In genomic region chr6:87623248-87623647, GRCh38 we compare ENCODE assay signal across 21 cellular contexts. TPM values are rescaled to one million over a fixed set of nuclear protein-coding genes. Genes with fewer than 3 reads are reported as not detected.
A peak's percentile ranks its signal among the peaks of the same experiment; 100 is the strongest.
DNase-seq lines count a peak whose midpoint lies in the region; ATAC-seq, FAIRE-seq and TF ChIP-seq lines count a peak whose summit lies in the region.
"Had no signal": no experiment of that assay in that cellular context is flagged by ENCODE, and none has a peak within 500 bp of the region (broad histone marks: within the 10 kb centered on the region; RNA-seq: fewer than 3 reads in every experiment).

No MANE protein-coding gene starts in this region.

- peak in 3 of 4 donors; percentile 42 to 63 (median 50) for ATAC-seq in heart left ventricle
- ATAC-seq in K562, result no peak; the same call in 1 of the 3 replicates
- ATAC-seq in GM18907 (IDR thresholded peaks at IDR 0.05; ENCODE audit: unreplicated experiment), result no peak
- ATAC-seq: activated CD4-positive, CD25-positive, alpha-beta regulatory T cell treated with anti-CD3 and anti-CD28 coated beads, Interleukin-2, amount 50 U/mL, for 24 hours; body of pancreas; gastroesophageal sphincter; stimulated activated effector memory CD8-positive, alpha-beta T cell treated with anti-CD3 and anti-CD28 coated beads, Interleukin-12 subunit alpha, Interleukin-12 subunit beta, amount 100 ng/mL, for 72 hours had no signal

- DNase-seq in heart left ventricle, result no peak
- DNase-seq in right atrium auricular region (ENCODE audit: low spot score), result no peak
- no peak for DNase-seq in K562 (ENCODE audit: extremely low read depth in 1 of 4, low spot score in 3 of 4)
- DNase-seq in iris pigment epithelial cell (ENCODE audit: low read depth), result peak; percentile 89
- DNase-seq in ureter (ENCODE audit: low spot score), result no peak
- no peak for DNase-seq in NCI-H2171 (lab: John Stamatoyannopoulos, UW)
- DNase-seq in NCI-H187 (lab: John Stamatoyannopoulos, UW), result no peak
- DNase-seq: activated naive CD4-positive, alpha-beta T cell; body of pancreas; COR-L47; effector CD8-positive, alpha-beta T cell; immature natural killer cell; NCI-H1048; transverse colon had no signal

- H3K4me1 ChIP-seq in heart left ventricle (peaks cover 0 to 19% (median 2%) of the 10 kb centered on the region in 12 donors), right atrium auricular region (no peaks in the 10 kb centered on the region), K562 (replicated peaks in 1 of 2; ENCODE audit: control insufficient read depth in 2 of 2, insufficient read depth in 2 of 2, low read length in 2 of 2) (no peaks in the 10 kb centered on the region)
- H3K4me1 ChIP-seq: body of pancreas, gastroesophageal sphincter had no signal

- H3K27ac ChIP-seq in heart left ventricle (peak overlapping the region in 5 of 12 donors; percentile 2 to 56 (median 25)), right atrium auricular region (no peak overlapping the region), K562 (ENCODE audit: extremely low read depth, low read depth, low read length) (no peak overlapping the region)
- H3K27ac ChIP-seq: gastroesophageal sphincter, neutrophil, skin epidermis, transverse colon had no signal

- H3K79me2 ChIP-seq in K562 (ENCODE audit: control insufficient read depth, insufficient read depth, low read length), result no peaks in the 10 kb centered on the region

- no peaks in the 10 kb centered on the region for H4K20me1 ChIP-seq in K562 (replicated peaks; ENCODE audit: control insufficient read depth, insufficient read depth, low read length)

- in situ Hi-C loops in K562 (cut with MboI), result no loop called here

- POLR2A ChIA-PET in K562 (lab: Yijun Ruan, JAX), result interaction anchor here (1.7 kb wide), 1 partner anchor 10 kb away, joined by 3 read pairs; no protein-coding TSS in a partner anchor

- TF ChIP-seq CTCF in heart left ventricle (IDR thresholded peaks at IDR 0.05), result no peak
- TF ChIP-seq CTCF in right atrium auricular region (IDR thresholded peaks at IDR 0.05), result no peak
- TF ChIP-seq CTCF in K562 (IDR thresholded peaks at IDR 0.05 in 2 of 3, conservative IDR thresholded peaks at IDR 0.05 in 1 of 3; ENCODE audit: insufficient read depth in 2 of 3, low read depth in 1 of 3, low read length in 3 of 3), result no peak

- no peak overlapping the region for H3K9ac ChIP-seq in K562 (ENCODE audit: insufficient read depth in 1 of 2, low read depth in 2 of 2, low read length in 2 of 2)

- no peak for TF ChIP-seq RAD21 in K562 (CRISPR knock-in tag; conservative IDR thresholded peaks at IDR 0.05 in 1 of 2, IDR thresholded peaks at IDR 0.05 in 1 of 2)

- H3K27me3 ChIP-seq in heart left ventricle, result no peaks in the 10 kb centered on the region
- no peaks in the 10 kb centered on the region for H3K27me3 ChIP-seq in right atrium auricular region
- no peaks in the 10 kb centered on the region for H3K27me3 ChIP-seq in K562 (ENCODE audit: control insufficient read depth in 2 of 2, insufficient read depth in 2 of 2, low read length in 2 of 2)
- H3K27me3 ChIP-seq: body of pancreas, gastroesophageal sphincter, neutrophil, transverse colon had no signal

- peak; percentile 35 for FAIRE-seq in K562 (lab: Jason Lieb, UNC)
- FAIRE-seq: GM12891 had no signal

- no peak overlapping the region for H3K4me2 ChIP-seq in K562 (ENCODE audit: insufficient read depth, low read length)

- no peak overlapping the region for H3K4me3 ChIP-seq in heart left ventricle
- no peak overlapping the region for H3K4me3 ChIP-seq in right atrium auricular region
- H3K4me3 ChIP-seq in K562, result no peak overlapping the region
- H3K4me3 ChIP-seq: body of pancreas, gastroesophageal sphincter, skin epidermis, transverse colon had no signal

- H3K9me3 ChIP-seq in heart left ventricle, result no peaks in the 10 kb centered on the region
- H3K9me3 ChIP-seq in right atrium auricular region, result no peaks in the 10 kb centered on the region
- H3K9me3 ChIP-seq in K562 (replicated peaks; ENCODE audit: control insufficient read depth, insufficient read depth, low read depth, low read length), result no peaks in the 10 kb centered on the region
- H3K9me3 ChIP-seq: body of pancreas, gastroesophageal sphincter, neutrophil, transverse colon had no signal

- H2AFZ ChIP-seq in K562 (ENCODE audit: low read depth, low read length), result no peak overlapping the region

- CTCF ChIA-PET in K562 (lab: Yijun Ruan, JAX; ENCODE audit: low intra/inter-chr PET ratio), result no interaction called here

- BruUV-seq in K562 (replicated peaks; lab: Mats Ljungman, UMichigan), result no TSS peak

- 64 to 80% (median 75%) methylated on average over 3 of the region's 3 CpGs for WGBS in heart left ventricle, 4 donors
- 91% methylated on average over 3 of the region's 3 CpGs for WGBS in K562 (ENCODE audit: insufficient coverage, low coverage, missing lambda C conversion rate)

- intact Hi-C loops in heart left ventricle (cut with DNase I), result no loop called here
- intact Hi-C loops in K562 (cut with micrococcal nuclease), result no loop called here

- H3K36me3 ChIP-seq in heart left ventricle (peaks cover 0 to 62% (median 15%) of the 10 kb centered on the region in 9 donors), right atrium auricular region (no peaks in the 10 kb centered on the region), K562 (ENCODE audit: control insufficient read depth, insufficient read depth, low read length) (peaks cover 42% of the 10 kb centered on the region; the same call in 2 of the 3 replicates)

- TF ChIP-seq POLR2A in heart left ventricle (IDR thresholded peaks at IDR 0.05) (no peak), K562 (conservative IDR thresholded peaks at IDR 0.05) (no peak)

- no peak for TF ChIP-seq EP300 in K562 (IDR thresholded peaks at IDR 0.05; ENCODE audit: low read length)

- H3K9me1 ChIP-seq in K562 (ENCODE audit: control insufficient read depth, insufficient read depth, low read length), result no peaks in the 10 kb centered on the region

TF ChIP-seq in K562, 482 proteins besides CTCF, POLR2A, EP300 and RAD21 (continues in another document):
- TF ChIP-seq MAFK (IDR thresholded peaks at IDR 0.05; ENCODE audit: low read length) (no peak), ATF4 (CRISPR knock-in tag; IDR thresholded peaks at IDR 0.05) (no peak)

RNA-seq across cellular contexts. Expression of gene ORC3, which starts 33.3 kb away (rescaled TPM):
- total RNA-seq in heart left ventricle, result 10 to 100 TPM; 15.2 to 28.6 (median 20.8) TPM
- 10 to 100 TPM; 15.4 to 18.8 TPM for polyA plus RNA-seq in heart left ventricle
- 10 to 100 TPM; 14.5 to 21.4 TPM for total RNA-seq in right atrium auricular region
- 53.2 and 151 TPM in 2 replicates for total RNA-seq in K562 (2011; cell fraction: chromatin; rRNA removed; ENCODE audit: low replicate concordance)
- total RNA-seq in K562 (2011; cell fraction: nucleolus; rRNA removed), result 21.5 and 31.5 TPM in 2 replicates
- 74.9 and 108 TPM in 2 replicates for total RNA-seq in K562 (2011; cell fraction: nucleoplasm; rRNA removed)
- total RNA-seq in K562 (2014; rRNA removed), result 28.8 and 34.7 TPM in 2 replicates
- 74.8 and 79.8 TPM in 2 replicates for total RNA-seq in K562 (2014; rRNA removed; fragmentation: Illumina TruSeq; extraction: Trizol)
- total RNA-seq in K562 (2015; rRNA removed; fragmentation: Illumina TruSeq; extraction: Trizol), result 50.3 and 57.8 TPM in 2 replicates
- total RNA-seq in K562 (2021), result 47.5 and 49.0 TPM in 2 replicates
- 79.9 and 111 TPM in 2 replicates for polyA plus RNA-seq in K562 (2011; rRNA removed)
- 19.0 and 33.2 TPM in 2 replicates for polyA plus RNA-seq in K562 (2011; cell fraction: cytosol; rRNA removed)
- 39.7 and 53.3 TPM in 2 replicates for polyA plus RNA-seq in K562 (2011; cell fraction: nucleus; rRNA removed)
- 33.8 and 36.8 TPM in 2 replicates for polyA plus RNA-seq in K562 (2012)
- 59.9 and 79.1 TPM in 2 replicates for polyA plus RNA-seq in K562 (2014; fragmentation: Illumina TruSeq; extraction: Trizol)
- 100 to 1,000 TPM; 128 to 159 TPM for polyA plus RNA-seq in K562 (2014; fragmentation: Nextera tagmentation; extraction: Ambion mirVana)
- polyA plus RNA-seq in K562 (2014; rRNA removed), result 45.1 and 52.1 TPM in 2 replicates
- polyA minus RNA-seq in K562 (2011; rRNA and poly(A)+ RNA removed), result 115 and 120 TPM in 2 replicates
- 17.9 and 27.9 TPM in 2 replicates for polyA minus RNA-seq in K562 (2011; cell fraction: cytosol; rRNA and poly(A)+ RNA removed)
- 35.0 and 63.3 TPM in 2 replicates for polyA minus RNA-seq in K562 (2011; cell fraction: nucleus; rRNA and poly(A)+ RNA removed)
- total RNA-seq in ureter, result 34.9 TPM

RNA-seq across cellular contexts. Expression of gene RARS2, which starts 33.5 kb away (rescaled TPM):
- total RNA-seq in heart left ventricle (10 to 100 TPM; 13.3 to 24.2 (median 20.3) TPM), right atrium auricular region (10 to 100 TPM; 12.9 to 16.3 TPM), K562 (2014; rRNA removed) (27.1 and 30.0 TPM in 2 replicates), K562 (2014; rRNA removed; fragmentation: Illumina TruSeq; extraction: Trizol) (43.4 and 52.9 TPM in 2 replicates), K562 (2015; rRNA removed; fragmentation: Illumina TruSeq; extraction: Trizol) (41.7 and 45.3 TPM in 2 replicates), K562 (2021) (32.9 and 33.5 TPM in 2 replicates), ureter (46.5 TPM)
- polyA plus RNA-seq in heart left ventricle (10 to 100 TPM; 10.2 to 21.2 TPM), K562 (2011; rRNA removed) (28.0 and 30.7 TPM in 2 replicates), K562 (2014; fragmentation: Illumina TruSeq; extraction: Trizol) (37.5 and 46.4 TPM in 2 replicates), K562 (2014; fragmentation: Nextera tagmentation; extraction: Ambion mirVana) (10 to 100 TPM; 57.4 to 92.7 TPM), K562 (2014; rRNA removed) (33.3 and 33.9 TPM in 2 replicates)
- 18.9 and 62.8 TPM in 2 replicates for total RNA-seq in K562 (2011; cell fraction: chromatin; rRNA removed; ENCODE audit: low replicate concordance)
- total RNA-seq in K562 (2011; cell fraction: nucleolus; rRNA removed), result 13.2 and 15.1 TPM in 2 replicates
- 17.4 and 17.9 TPM in 2 replicates for total RNA-seq in K562 (2011; cell fraction: nucleoplasm; rRNA removed)
- polyA plus RNA-seq in K562 (2011; cell fraction: cytosol; rRNA removed), result 7.6 and 12.6 TPM in 2 replicates
- 19.2 and 28.4 TPM in 2 replicates for polyA plus RNA-seq in K562 (2011; cell fraction: nucleus; rRNA removed)
- polyA plus RNA-seq in K562 (2012), result 32.8 and 38.1 TPM in 2 replicates
- polyA minus RNA-seq in K562 (2011; rRNA and poly(A)+ RNA removed), result 27.3 and 30.1 TPM in 2 replicates
- polyA minus RNA-seq in K562 (2011; cell fraction: cytosol; rRNA and poly(A)+ RNA removed), result 7.2 and 8.1 TPM in 2 replicates
- polyA minus RNA-seq in K562 (2011; cell fraction: nucleus; rRNA and poly(A)+ RNA removed), result 17.9 and 26.8 TPM in 2 replicates

Comparison
In these comparisons a context has a peak if more than half of its experiments do, and no peak if none do; other contexts are left out.
1. ATAC-seq: peak in heart left ventricle (3 of 4); none in K562 (single experiment) and GM18907 (single experiment).